9 cellular contexts compared by ENCODE assay signal in genomic region chr17:74354123-74354522, GRCh38. TPM values are rescaled to one million over a fixed set of nuclear protein-coding genes. Genes with fewer than 3 reads are reported as not detected.
DNase-seq lines count a peak whose midpoint lies in the region; TF ChIP-seq lines count a peak whose summit lies in the region.
"Had no signal": no experiment of that assay in that cellular context is flagged by ENCODE, and none has a peak within 500 bp of the region (broad histone marks: within the 10 kb centered on the region; RNA-seq: fewer than 3 reads in every experiment).

No MANE protein-coding gene starts in this region.

- TF ChIP-seq CTCF in KMS-11 (conservative IDR thresholded peaks at IDR 0.05; ENCODE audit: low read depth, low read length) = 0 out of 2 replicates have a peak, but pooled peaks have one; percentile 23
- peak; percentile 5 for TF ChIP-seq CTCF in foreskin fibroblast (IDR thresholded peaks at IDR 0.05; ENCODE audit: low read depth, low read length)
- TF ChIP-seq CTCF in sigmoid colon (IDR thresholded peaks at IDR 0.05) = no peak
- peak in 1 of 3 experiments; percentile 17 for TF ChIP-seq CTCF in vagina (IDR thresholded peaks at IDR 0.05)

- H2AFZ ChIP-seq in KMS-11 (ENCODE audit: low read depth) = no peak overlapping the region

- peak; percentile 4 for DNase-seq in COLO668 (lab: John Stamatoyannopoulos, UW; ENCODE audit: unreplicated experiment)
- peak; percentile 73 to 80 for DNase-seq in activated CD4-positive, alpha-beta T cell treated with anti-CD3 and anti-CD28 coated beads, Interleukin-2, amount 50 U/mL, for 48 hours
- no peak for DNase-seq in foreskin fibroblast
- peak; percentile 48 to 62 for DNase-seq in stimulated activated CD4-positive, alpha-beta T cell treated with anti-CD3 and anti-CD28 coated beads, Interleukin-15, amount 100 ng/mL, for 48 hours (ENCODE audit: low read depth in 2 of 2)
- DNase-seq in DMS 273 (lab: John Stamatoyannopoulos, UW; ENCODE audit: unreplicated experiment) = no peak
- DNase-seq in sigmoid colon = no peak
- DNase-seq in vagina (ENCODE audit: extremely low spot score in 2 of 2) = no peak

- no peak overlapping the region for H3K4me3 ChIP-seq in KMS-11 (IDR thresholded peaks at IDR 0.05; ENCODE audit: insufficient read depth, low read depth, low read length)
- no peak overlapping the region for H3K4me3 ChIP-seq in foreskin fibroblast (ENCODE audit: low read depth in 1 of 2, low read length in 2 of 2)
- no peak overlapping the region for H3K4me3 ChIP-seq in sigmoid colon
- no peak overlapping the region for H3K4me3 ChIP-seq in vagina

- intact Hi-C loops in sigmoid colon (cut with DNase I) (no loop called here), vagina (cut with DNase I) (no loop called here)

- no peaks in the 10 kb centered on the region for H3K36me3 ChIP-seq in KMS-11 (ENCODE audit: insufficient read depth)
- no peaks in the 10 kb centered on the region for H3K36me3 ChIP-seq in sigmoid colon
- H3K36me3 ChIP-seq in vagina = no peaks in the 10 kb centered on the region

- H3K9me3 ChIP-seq in sigmoid colon (no peaks in the 10 kb centered on the region), vagina (no peaks in the 10 kb centered on the region)

- TF ChIP-seq EP300 in sigmoid colon (IDR thresholded peaks at IDR 0.05) = no peak

- H3K27me3 ChIP-seq in KMS-11 (ENCODE audit: insufficient read depth, low read depth) = peaks cover 53% of the 10 kb centered on the region; the same call in 1 of the 2 replicates
- peaks cover 24 to 94% (median 75%) of the 10 kb centered on the region in 3 donors for H3K27me3 ChIP-seq in sigmoid colon
- no peaks in the 10 kb centered on the region for H3K27me3 ChIP-seq in vagina

- no peak overlapping the region for H3K9ac ChIP-seq in KMS-11

- TF ChIP-seq POLR2A in sigmoid colon (IDR thresholded peaks at IDR 0.05) (no peak), vagina (IDR thresholded peaks at IDR 0.05) (no peak)

- H3K27ac ChIP-seq in KMS-11 = no peak overlapping the region
- no peak overlapping the region for H3K27ac ChIP-seq in sigmoid colon
- no peak overlapping the region for H3K27ac ChIP-seq in vagina

- 5 to 11% methylated on average over 29 of the region's 29 CpGs for WGBS in sigmoid colon, 2 donors

- H3K79me2 ChIP-seq in KMS-11 (ENCODE audit: insufficient read depth, low read depth) = no peaks in the 10 kb centered on the region

- H3K4me1 ChIP-seq in KMS-11 (ENCODE audit: low read depth, poor library complexity, severe bottlenecking) (no peaks in the 10 kb centered on the region), sigmoid colon (peaks cover 0 to 12% (median 8%) of the 10 kb centered on the region in 4 donors), vagina (peaks cover 11% of the 10 kb centered on the region)

- no peak overlapping the region for H3K4me2 ChIP-seq in KMS-11

- H4K20me1 ChIP-seq in KMS-11 (ENCODE audit: insufficient read depth) = no peaks in the 10 kb centered on the region

RNA-seq across cellular contexts. Expression of gene BTBD17, which starts 7.5 kb away (rescaled TPM):
- total RNA-seq in sigmoid colon (not detected), vagina (not detected)
- polyA plus RNA-seq in sigmoid colon = under 1 TPM in 1 of 3 donors, not detected in 2; 0.03 TPM
- total RNA-seq: subcutaneous adipose tissue had no signal

RNA-seq across cellular contexts. Expression of gene GPR142, which starts 13.2 kb away (rescaled TPM):
- total RNA-seq in sigmoid colon = 1 to 10 TPM in 1 of 4 donors, not detected in 3; 1.8 TPM
- polyA plus RNA-seq in sigmoid colon = under 1 TPM in 1 of 3 donors, not detected in 2; 0.16 TPM
- 0.98 TPM for total RNA-seq in vagina

RNA-seq across cellular contexts. Expression of gene KIF19, which starts 28.1 kb away (rescaled TPM):
- total RNA-seq in sigmoid colon (1 to 10 TPM in 1 of 4 donors, under 1 TPM in 2, not detected in 1; 0.36 to 1.7 (median 0.68) TPM), vagina (5.6 TPM)
- polyA plus RNA-seq in sigmoid colon = 1 to 10 TPM in 1 of 3 donors, under 1 TPM in 2; 0.60 to 3.3 (median 0.92) TPM

Comparison
In these comparisons a context has a peak if more than half of its experiments do, and no peak if none do; other contexts are left out.
1. DNase-seq: peak in COLO668 (single experiment), activated CD4-positive, alpha-beta T cell treated with anti-CD3 and anti-CD28 coated beads, Interleukin-2, amount 50 U/mL, for 48 hours (2 of 2) and stimulated activated CD4-positive, alpha-beta T cell treated with anti-CD3 and anti-CD28 coated beads, Interleukin-15, amount 100 ng/mL, for 48 hours (2 of 2); none in foreskin fibroblast (0 of 2), DMS 273 (single experiment), sigmoid colon (single experiment) and vagina (0 of 2).
2. CTCF ChIP-seq: peak in KMS-11 (single experiment) and foreskin fibroblast (single experiment); none in sigmoid colon (0 of 4).